9 cellular contexts compared by ENCODE assay signal in the genomic region with DNA sequence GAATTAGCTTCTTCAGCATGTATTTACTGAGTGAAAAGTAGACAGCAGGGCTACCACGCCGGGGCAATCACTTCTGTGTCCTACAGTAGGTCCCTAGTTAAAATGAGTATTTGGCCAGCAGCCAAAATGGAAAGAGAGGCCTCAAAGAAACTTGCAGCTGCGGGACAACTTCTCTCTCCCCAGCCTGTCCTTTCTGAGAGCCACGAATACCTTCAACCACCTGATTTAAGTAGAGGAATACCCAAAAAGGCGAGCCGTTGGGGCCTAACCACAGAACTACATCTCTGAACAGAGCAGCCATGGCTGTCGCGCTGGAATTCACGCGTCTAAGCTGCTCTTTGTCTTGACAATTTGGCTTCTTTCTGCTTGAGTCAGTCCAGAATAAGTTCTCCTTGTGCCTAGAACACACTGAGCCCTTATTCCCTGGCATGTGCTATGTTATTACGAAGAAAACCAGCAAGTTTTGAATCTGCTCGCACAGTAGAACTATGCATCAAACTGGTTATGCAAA. TPM values are rescaled to one million over a fixed set of nuclear protein-coding genes. Genes with fewer than 3 reads are reported as not detected.
DNase-seq lines count a peak whose midpoint lies in the region; ATAC-seq and TF ChIP-seq lines count a peak whose summit lies in the region.
"Had no signal": no experiment of that assay in that cellular context is flagged by ENCODE, and none has a peak within 500 bp of the region (broad histone marks: within the 10 kb centered on the region; RNA-seq: fewer than 3 reads in every experiment).

No MANE protein-coding gene starts in this region.

- no peak overlapping the region for H3K27ac ChIP-seq in skeletal muscle tissue (ENCODE audit: low read depth, low read length)
- H3K27ac ChIP-seq: 22Rv1 had no signal

- H3K4me3 Mint-ChIP-seq in osteocyte (ENCODE audit: unreplicated experiment): no peak overlapping the region

- DNase-seq in DMS53 (lab: John Stamatoyannopoulos, UW): peak; percentile 13
- no peak for DNase-seq in DMS53 treated with DMSO at 0.1 percent for 48 hours (lab: John Stamatoyannopoulos, UW; ENCODE audit: unreplicated experiment)
- DNase-seq in NOMO-1 treated with DMSO at 0.1 percent for 48 hours (lab: John Stamatoyannopoulos, UW; ENCODE audit: unreplicated experiment): peak; percentile 77
- DNase-seq in fibroblast of peridontal ligament (ENCODE audit: extremely low read depth): peak; percentile 34
- no peak for DNase-seq in osteocyte (ENCODE audit: extremely low spot score, unreplicated experiment)
- no peak for DNase-seq in AG20443 (ENCODE audit: low spot score)

- peaks cover 16% of the 10 kb centered on the region for H3K4me1 Mint-ChIP-seq in osteocyte (ENCODE audit: unreplicated experiment)

- no peaks in the 10 kb centered on the region for H3K27me3 ChIP-seq in skeletal muscle tissue (ENCODE audit: control insufficient read depth in 3 of 3, insufficient read depth in 3 of 3, low read length in 3 of 3)

- no peaks in the 10 kb centered on the region for H3K9me3 Mint-ChIP-seq in osteocyte (ENCODE audit: unreplicated experiment)

- H3K27me3 Mint-ChIP-seq in osteocyte (ENCODE audit: unreplicated experiment): no peaks in the 10 kb centered on the region

- peaks cover 0 to 5% (median 4%) of the 10 kb centered on the region in 3 donors for H3K4me1 ChIP-seq in skeletal muscle tissue (ENCODE audit: control insufficient read depth in 3 of 3, insufficient read depth in 3 of 3, low read length in 3 of 3)

- no peak overlapping the region for H3K4me3 ChIP-seq in skeletal muscle tissue (ENCODE audit: low read length in 3 of 3)

- peak overlapping the region in 2 of 3 donors; percentile 0 to 4 for H3K9ac ChIP-seq in skeletal muscle tissue (ENCODE audit: low read depth in 1 of 3, low read length in 3 of 3)

- ATAC-seq in GM19463 (IDR thresholded peaks at IDR 0.05; ENCODE audit: unreplicated experiment): no peak

- H3K9me3 ChIP-seq in skeletal muscle tissue (ENCODE audit: control insufficient read depth in 3 of 3, low read length in 3 of 3): no peaks in the 10 kb centered on the region

- TF ChIP-seq CTCF in osteocyte (IDR thresholded peaks at IDR 0.05): no peak

- no peaks in the 10 kb centered on the region for H3K36me3 ChIP-seq in skeletal muscle tissue (ENCODE audit: control insufficient read depth in 3 of 3, insufficient read depth in 3 of 3, low read length in 3 of 3)

- H3K27ac Mint-ChIP-seq in osteocyte (ENCODE audit: unreplicated experiment): no peak overlapping the region

- H3K36me3 Mint-ChIP-seq in osteocyte (ENCODE audit: unreplicated experiment): no peaks in the 10 kb centered on the region

RNA-seq across cellular contexts. Expression of a gene that starts 43.8 kb away (rescaled TPM):
- total RNA-seq in skeletal muscle tissue (50.6 TPM), osteocyte (91.2 and 94.9 TPM in 2 replicates)

Comparison
In these comparisons a context has a peak if more than half of its experiments do, and no peak if none do; other contexts are left out.
1. DNase-seq: peak in DMS53 (single experiment), NOMO-1 treated with DMSO at 0.1 percent for 48 hours (single experiment) and fibroblast of peridontal ligament (single experiment); none in DMS53 treated with DMSO at 0.1 percent for 48 hours (single experiment), osteocyte (single experiment) and AG20443 (single experiment).